In the genomic region with DNA sequence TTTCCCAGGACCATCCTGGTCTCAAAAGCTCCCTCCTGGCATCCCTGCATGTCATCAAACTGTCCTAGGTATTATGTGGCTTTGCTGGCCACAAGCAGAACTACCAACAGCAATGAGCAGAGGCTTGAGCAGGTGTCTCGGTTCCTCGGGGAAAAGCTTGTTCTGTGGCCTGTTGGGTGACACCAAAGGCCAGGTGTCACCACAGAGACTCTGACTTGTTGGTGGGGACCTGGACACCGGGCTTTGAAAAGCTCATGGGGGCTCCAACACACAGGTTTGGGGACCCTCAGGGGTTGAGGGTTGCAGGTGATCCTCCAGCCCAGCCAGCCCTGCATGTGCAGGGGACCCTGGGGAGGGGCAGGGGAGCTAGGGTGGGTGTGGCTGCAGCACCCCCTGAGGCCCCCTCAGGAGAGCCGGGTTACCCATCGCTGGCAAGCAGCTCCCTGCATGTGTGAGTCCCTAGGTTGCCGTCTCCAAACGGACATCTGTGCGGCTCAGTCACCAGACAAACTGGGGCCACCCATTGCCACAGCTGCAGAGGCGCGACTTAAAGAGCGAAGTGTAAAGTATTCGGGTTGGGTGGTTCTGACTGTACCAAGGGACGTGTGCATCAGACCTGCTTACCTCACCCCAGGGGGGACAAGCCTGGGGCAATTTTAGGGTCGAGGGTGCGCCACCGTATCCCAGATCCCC, we compare ENCODE assay signal across 1 cellular context.
TF ChIP-seq lines count a peak whose summit lies in the region.

No MANE protein-coding gene starts in this region.

TF ChIP-seq in H1, 55 proteins besides CTCF, POLR2A, EP300 and RAD21:
- no peak for TF ChIP-seq SP1 (IDR thresholded peaks at IDR 0.05; ENCODE audit: low read depth, low read length)
- TF ChIP-seq, protein P1, sequence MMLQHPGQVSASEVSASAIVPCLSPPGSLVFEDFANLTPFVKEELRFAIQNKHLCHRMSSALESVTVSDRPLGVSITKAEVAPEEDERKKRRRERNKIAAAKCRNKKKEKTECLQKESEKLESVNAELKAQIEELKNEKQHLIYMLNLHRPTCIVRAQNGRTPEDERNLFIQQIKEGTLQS (IDR thresholded peaks at IDR 0.05; ENCODE audit: insufficient read depth, low read depth, low read length), result no peak
TF ChIP-seq in H1: peak in this region for 0.
